In the genomic region with DNA sequence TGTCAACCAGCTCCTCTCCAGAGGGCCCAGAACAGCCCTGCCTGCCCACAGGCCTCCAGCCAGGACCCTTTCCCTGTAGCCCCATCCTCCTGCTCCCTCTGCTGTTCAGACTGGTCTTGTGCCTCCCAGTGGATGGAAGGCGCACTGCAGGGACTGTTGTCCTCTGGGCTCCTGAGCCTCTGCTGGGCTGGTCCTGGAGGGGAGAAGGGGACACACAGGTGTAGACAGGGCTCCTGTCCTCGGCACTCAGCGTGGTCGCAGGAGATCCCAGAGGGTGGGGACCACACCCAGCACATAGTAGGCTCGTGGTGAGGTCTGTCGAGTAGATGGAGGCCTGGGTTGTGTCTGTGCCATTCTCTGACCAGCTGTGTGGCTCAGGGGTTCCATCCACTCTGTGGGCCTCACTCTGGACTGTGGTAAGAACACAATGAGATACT, we compare ENCODE assay signal across 9 cellular contexts. TPM values are rescaled to one million over a fixed set of nuclear protein-coding genes. Genes with fewer than 3 reads are reported as not detected.
DNase-seq lines count a peak whose midpoint lies in the region; ATAC-seq, FAIRE-seq and TF ChIP-seq lines count a peak whose summit lies in the region.
"Had no signal": no experiment of that assay in that cellular context is flagged by ENCODE, and none has a peak within 500 bp of the region (broad histone marks: within the 10 kb centered on the region; RNA-seq: fewer than 3 reads in every experiment).

No MANE protein-coding gene starts in this region.

- peaks cover 90% of the 10 kb centered on the region for H3K79me2 ChIP-seq in PC-9 (ENCODE audit: low read depth)

- H3K4me3 ChIP-seq in A673 (ENCODE audit: low read depth, low read length, poor library complexity, severe bottlenecking), result no peak overlapping the region
- peak overlapping the region; percentile 54; the same call in 1 of the 2 replicates for H3K4me3 ChIP-seq in PC-9

- peaks cover 19% of the 10 kb centered on the region for H3K4me1 ChIP-seq in A673 (ENCODE audit: insufficient read depth, low read length, poor library complexity, severe bottlenecking)
- peaks cover 29% of the 10 kb centered on the region for H3K4me1 ChIP-seq in PC-9 (replicated peaks; ENCODE audit: insufficient read depth)

- TF ChIP-seq POLR2A in GM12891 (IDR thresholded peaks at IDR 0.05; ENCODE audit: low read depth, low read length), result no peak

- no peaks in the 10 kb centered on the region for H3K36me3 ChIP-seq in A673 (ENCODE audit: insufficient read depth, low read length, poor library complexity, severe bottlenecking)
- H3K36me3 ChIP-seq in PC-9 (ENCODE audit: low read depth), result peaks cover 19% of the 10 kb centered on the region; the same call in 1 of the 2 replicates
- H3K36me3 ChIP-seq: neutrophil had no signal

- peaks cover 47% of the 10 kb centered on the region for H3F3A ChIP-seq in PC-9 (ENCODE audit: insufficient read depth, low read depth)

- DNase-seq in A673 (ENCODE audit: low spot score) (peak; percentile 71), GM12891 (ENCODE audit: insufficient read length, low spot score) (peak; percentile 61), PC-9 (no peak), left cardiac atrium (peak; percentile 51), sciatic nerve (ENCODE audit: low spot score) (no peak)
- DNase-seq in activated naive CD4-positive, alpha-beta T cell treated with Interleukin-2 at 50 U/mL for 16 hours, result peak; percentile 57
- DNase-seq in NK-92 treated with Interleukin-12 subunit alpha and Interleukin-12 subunit beta, amount 100 ng/mL, for 24 hours (lab: John Stamatoyannopoulos, UW), result no peak

- H3K4me2 ChIP-seq in PC-9, result peak overlapping the region; percentile 83

- H3K27me3 ChIP-seq in A673 (replicated peaks; ENCODE audit: insufficient read depth, low read depth, low read length, poor library complexity) (no peaks in the 10 kb centered on the region), PC-9 (ENCODE audit: insufficient read depth, low read depth) (no peaks in the 10 kb centered on the region)

- no peaks in the 10 kb centered on the region for H3K9me2 ChIP-seq in PC-9 (ENCODE audit: insufficient read depth)

- H3K9me3 ChIP-seq in A673 (ENCODE audit: low read depth, low read length, poor library complexity, severe bottlenecking), result no peaks in the 10 kb centered on the region
- H3K9me3 ChIP-seq in PC-9 (ENCODE audit: insufficient read depth, low read depth), result no peaks in the 10 kb centered on the region
- H3K9me3 ChIP-seq: neutrophil had no signal

- peak; percentile 74 for FAIRE-seq in GM12891 (lab: Jason Lieb, UNC)

- BruUV-seq in A673 (replicated peaks; lab: Mats Ljungman, UMichigan) (no TSS peak), PC-9 (replicated peaks; lab: Mats Ljungman, UMichigan) (no TSS peak)

- ATAC-seq in left cardiac atrium, result peak in 1 of 2 donors; percentile 41
- peak; percentile 46 for ATAC-seq in sciatic nerve
- ATAC-seq in HG02970 (IDR thresholded peaks at IDR 0.05; ENCODE audit: low FRiP score, unreplicated experiment), result no peak

- H2AFZ ChIP-seq in PC-9, result no peak overlapping the region

- H3K27ac ChIP-seq in A673 (ENCODE audit: low read depth, low read length, poor library complexity, severe bottlenecking), result no peak overlapping the region
- peak overlapping the region; percentile 34 for H3K27ac ChIP-seq in PC-9
- H3K27ac ChIP-seq: neutrophil had no signal

- TF ChIP-seq CTCF in A673 (conservative IDR thresholded peaks at IDR 0.05; ENCODE audit: low read depth, low read length), result peak; percentile 81
- peak; percentile 79; the same call in 1 of the 2 replicates for TF ChIP-seq CTCF in PC-9 (conservative IDR thresholded peaks at IDR 0.05)

- CTCF ChIA-PET in A673 (lab: Charles Lee) (no interaction called here), PC-9 (lab: Charles Lee) (interaction anchor here (0.5 to 1.3 kb wide), 3 partner anchors 16 to 42 kb away, joined by 3 to 12 read pairs (median 4); no protein-coding TSS in a partner anchor)

- peaks cover 55% of the 10 kb centered on the region for H4K20me1 ChIP-seq in PC-9 (ENCODE audit: insufficient read depth)

- intact Hi-C loops in A673 (cut with micrococcal nuclease; ENCODE audit: unreplicated experiment), result loop anchor here (5.0 kb wide), 1 partner anchor 45 kb away; no protein-coding TSS in a partner anchor
- intact Hi-C loops in PC-9 (cut with micrococcal nuclease; ENCODE audit: unreplicated experiment), result no loop called here
- intact Hi-C loops in left cardiac atrium (cut with DNase I), result loop anchor here (10.0 kb wide), 2 partner anchors 48 to 62 kb away; partner anchors contain the start of gene BAK1 (in 1 of the 2)
- intact Hi-C loops in sciatic nerve (cut with DNase I), result no loop called here

- POLR2A ChIA-PET in A673 (lab: Charles Lee; ENCODE audit: low non-redundant PET) (no interaction called here), PC-9 (lab: Charles Lee; ENCODE audit: unreplicated experiment) (no interaction called here)

TF ChIP-seq in GM12891, 5 proteins besides CTCF, POLR2A, EP300 and RAD21:
- TF ChIP-seq POU2F2 (IDR thresholded peaks at IDR 0.05; ENCODE audit: low read depth, low read length) (no peak), POLR2AphosphoS5 (IDR thresholded peaks at IDR 0.05; ENCODE audit: low read depth, low read length) (no peak), SPI1 (IDR thresholded peaks at IDR 0.05; ENCODE audit: low read depth, low read length) (no peak), TAF1 (IDR thresholded peaks at IDR 0.05; ENCODE audit: low read depth, low read length) (no peak), PAX5 (IDR thresholded peaks at IDR 0.05; ENCODE audit: insufficient read depth, low read length, severe bottlenecking) (no peak)

RNA-seq across cellular contexts. Expression of gene ITPR3, which starts 11.5 kb away (rescaled TPM):
- total RNA-seq in A673 (2021) (27.8 and 27.9 TPM in 2 replicates), PC-9 (2021) (78.3 and 86.9 TPM in 2 replicates), left cardiac atrium (10 to 100 TPM in 1 of 2 donors, 1 to 10 TPM in 1; 9.6 to 16.6 TPM), sciatic nerve (88.6 TPM)
- 8.5 TPM for polyA plus RNA-seq in GM12891 (2012; ENCODE audit: low read depth, missing spikeins)

RNA-seq across cellular contexts. Expression of gene BAK1, which starts 52.5 kb away (rescaled TPM):
- total RNA-seq in A673 (2021) (26.4 and 27.1 TPM in 2 replicates), PC-9 (2021) (24.6 and 28.4 TPM in 2 replicates), left cardiac atrium (10 to 100 TPM; 17.6 to 21.6 TPM), sciatic nerve (10.7 TPM)
- 25.7 TPM for polyA plus RNA-seq in GM12891 (2012; ENCODE audit: low read depth, missing spikeins)

Comparison
In these comparisons a context has a peak if more than half of its experiments do, and no peak if none do; other contexts are left out.
1. DNase-seq: peak in A673 (single experiment), GM12891 (single experiment), activated naive CD4-positive, alpha-beta T cell treated with Interleukin-2 at 50 U/mL for 16 hours (single experiment) and left cardiac atrium (single experiment); none in PC-9 (0 of 2), sciatic nerve (single experiment) and NK-92 treated with Interleukin-12 subunit alpha and Interleukin-12 subunit beta, amount 100 ng/mL, for 24 hours (single experiment).
2. intact Hi-C loops: an anchor here in A673 (5.0 kb wide) and left cardiac atrium (10.0 kb wide); none called in PC-9 and sciatic nerve.